Comparison of ENCODE assay signal across 2 cellular contexts in the genomic region with DNA sequence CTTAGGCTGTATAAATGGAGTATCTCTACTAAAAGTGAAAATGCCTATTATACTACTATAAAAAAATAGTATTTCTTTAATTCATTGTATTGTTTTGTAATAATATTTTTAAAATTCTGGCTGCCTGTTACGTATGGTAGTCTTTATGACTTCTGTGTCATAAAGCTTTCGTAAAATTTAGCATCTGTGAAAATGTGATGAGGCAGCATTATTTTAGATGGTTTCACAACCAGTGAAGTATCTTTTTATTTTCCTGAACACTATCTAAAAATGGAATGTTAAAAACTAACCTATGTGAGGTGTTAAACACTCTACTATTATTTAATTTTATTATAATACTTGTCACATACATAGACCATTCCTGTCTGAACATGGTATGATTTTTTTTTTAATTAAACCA.
TF ChIP-seq lines count a peak whose summit lies in the region.

No MANE protein-coding gene starts in this region.

TF ChIP-seq in HepG2, 621 proteins besides CTCF, POLR2A, EP300 and RAD21:
- TF ChIP-seq, protein P1, sequence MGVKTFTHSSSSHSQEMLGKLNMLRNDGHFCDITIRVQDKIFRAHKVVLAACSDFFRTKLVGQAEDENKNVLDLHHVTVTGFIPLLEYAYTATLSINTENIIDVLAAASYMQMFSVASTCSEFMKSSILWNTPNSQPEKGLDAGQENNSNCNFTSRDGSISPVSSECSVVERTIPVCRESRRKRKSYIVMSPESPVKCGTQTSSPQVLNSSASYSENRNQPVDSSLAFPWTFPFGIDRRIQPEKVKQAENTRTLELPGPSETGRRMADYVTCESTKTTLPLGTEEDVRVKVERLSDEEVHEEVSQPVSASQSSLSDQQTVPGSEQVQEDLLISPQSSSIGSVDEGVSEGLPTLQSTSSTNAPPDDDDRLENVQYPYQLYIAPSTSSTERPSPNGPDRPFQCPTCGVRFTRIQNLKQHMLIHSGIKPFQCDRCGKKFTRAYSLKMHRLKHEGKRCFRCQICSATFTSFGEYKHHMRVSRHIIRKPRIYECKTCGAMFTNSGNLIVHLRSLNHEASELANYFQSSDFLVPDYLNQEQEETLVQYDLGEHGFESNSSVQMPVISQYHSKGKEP (CRISPR knock-in tag; IDR thresholded peaks at IDR 0.05) = no peak
- TF ChIP-seq MAFK (conservative IDR thresholded peaks at IDR 0.05 in 1 of 2, IDR thresholded peaks at IDR 0.05 in 1 of 2; ENCODE audit: low read length in 2 of 2) (peak; percentile 94 to 97), MAFF (IDR thresholded peaks at IDR 0.05; ENCODE audit: low read depth, low read length) (peak; percentile 95)

TF ChIP-seq in H1, 55 proteins besides CTCF, POLR2A, EP300 and RAD21:
- TF ChIP-seq MAFK (IDR thresholded peaks at IDR 0.05; ENCODE audit: low read depth, low read length) = peak; percentile 74
- TF ChIP-seq TEAD4 (IDR thresholded peaks at IDR 0.05; ENCODE audit: low read depth, low read length) = no peak
- no peak for TF ChIP-seq RBBP5 (IDR thresholded peaks at IDR 0.05; ENCODE audit: borderline replicate concordance, low read depth, low read length)
